17 cellular contexts compared by ENCODE assay signal in the genomic region with DNA sequence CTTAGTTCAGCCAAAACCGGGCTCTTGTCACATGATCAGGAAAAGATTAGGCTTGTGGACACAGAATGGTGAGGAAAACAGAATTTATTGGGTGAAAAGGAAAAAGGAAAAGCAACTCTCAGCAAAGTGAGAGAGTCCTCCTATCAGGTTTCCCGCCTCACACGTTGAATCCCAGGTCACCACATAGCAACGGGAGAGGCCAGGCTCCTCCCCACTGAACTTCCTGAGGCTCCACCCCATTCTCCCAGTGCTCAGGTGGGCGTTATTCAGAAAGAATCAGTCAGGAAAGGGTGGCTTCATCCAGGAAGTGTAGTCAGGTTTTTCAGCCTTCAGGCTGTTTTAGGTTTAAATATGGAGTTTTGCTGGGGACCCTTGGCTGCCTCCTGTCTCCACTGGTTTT.
DNase-seq lines count a peak whose midpoint lies in the region; ATAC-seq and TF ChIP-seq lines count a peak whose summit lies in the region.
"Had no signal": no experiment of that assay in that cellular context is flagged by ENCODE, and none has a peak within 500 bp of the region (broad histone marks: within the 10 kb centered on the region; RNA-seq: fewer than 3 reads in every experiment).

No MANE protein-coding gene starts in this region.

- H3K9ac ChIP-seq in GM23248 = no peak overlapping the region

- TF ChIP-seq EP300 in gastroesophageal sphincter (IDR thresholded peaks at IDR 0.05) (no peak), sigmoid colon (IDR thresholded peaks at IDR 0.05) (no peak)

- H2AFZ ChIP-seq in GM23248 = no peak overlapping the region

- H3K27ac ChIP-seq in GM23248 (no peak overlapping the region), gastroesophageal sphincter (peak overlapping the region; percentile 66 to 96 (median 78)), sigmoid colon (peak overlapping the region; percentile 64 to 78 (median 70))
- H3K27ac ChIP-seq: upper lobe of left lung had no signal

- 72 to 77% methylated on average over 5 of the region's 5 CpGs for WGBS in GM23248 (ENCODE audit: low coverage in 1 of 2, low lambda C conversion rate in 2 of 2, missing lambda C conversion rate in 2 of 2), 2 experiments
- 11 to 38% methylated on average over 4 to 5 of the region's 5 CpGs for WGBS in gastroesophageal sphincter (ENCODE audit: low coverage in 1 of 2), 2 donors
- 26 to 54% methylated on average over 5 of the region's 5 CpGs for WGBS in sigmoid colon, 2 donors

- H3K4me3 Mint-ChIP-seq in activated CD8-positive, alpha-beta T cell treated with anti-CD3 and anti-CD28 coated beads for 36 hours = no peak overlapping the region
- H3K4me3 Mint-ChIP-seq in endothelial cell (ENCODE audit: unreplicated experiment) = no peak overlapping the region
- H3K4me3 Mint-ChIP-seq in activated CD8-positive, alpha-beta memory T cell treated with anti-CD3 and anti-CD28 coated beads, Interleukin-2, amount 10 ng/mL, durations not matched to agents 7 days and 5 days = no peak overlapping the region
- H3K4me3 Mint-ChIP-seq: activated T-cell treated with anti-CD3 and anti-CD28 coated beads, Interleukin-2, amount 50 U/mL, for 72 hours; natural killer cell treated with Interleukin-12 subunit alpha and Interleukin-12 subunit beta and Interleukin-15 and Interleukin-18, amount 100 ng/mL, for 72 hours had no signal

- H3K36me3 Mint-ChIP-seq in activated CD8-positive, alpha-beta T cell treated with anti-CD3 and anti-CD28 coated beads for 36 hours (ENCODE audit: low read depth) = no peaks in the 10 kb centered on the region
- no peaks in the 10 kb centered on the region for H3K36me3 Mint-ChIP-seq in endothelial cell (ENCODE audit: low read depth, unreplicated experiment)
- no peaks in the 10 kb centered on the region for H3K36me3 Mint-ChIP-seq in activated CD8-positive, alpha-beta memory T cell treated with anti-CD3 and anti-CD28 coated beads, Interleukin-2, amount 10 ng/mL, durations not matched to agents 7 days and 5 days
- H3K36me3 Mint-ChIP-seq: natural killer cell treated with Interleukin-12 subunit alpha and Interleukin-12 subunit beta and Interleukin-15 and Interleukin-18, amount 100 ng/mL, for 72 hours had no signal

- intact Hi-C loops in sigmoid colon (cut with DNase I) = loop anchor here (5.0 kb wide), 1 partner anchor 47 kb away; no protein-coding TSS in a partner anchor
- intact Hi-C loops in activated CD8-positive, alpha-beta T cell treated with anti-CD3 and anti-CD28 coated beads for 36 hours (cut with micrococcal nuclease) = no loop called here

- peak overlapping the region; percentile 46 for H3K4me2 ChIP-seq in GM23248 (ENCODE audit: unreplicated experiment)

- H4K20me1 ChIP-seq in GM23248 (ENCODE audit: insufficient read depth) = no peaks in the 10 kb centered on the region

- TF ChIP-seq CTCF in gastroesophageal sphincter (IDR thresholded peaks at IDR 0.05) (no peak), sigmoid colon (IDR thresholded peaks at IDR 0.05) (no peak), endothelial cell (IDR thresholded peaks at IDR 0.05; ENCODE audit: unreplicated experiment) (no peak)
- TF ChIP-seq CTCF in activated CD8-positive, alpha-beta T cell treated with anti-CD3 and anti-CD28 coated beads for 36 hours (IDR thresholded peaks at IDR 0.05) = no peak

- ATAC-seq in gastroesophageal sphincter = no peak
- no peak for ATAC-seq in activated CD8-positive, alpha-beta T cell treated with anti-CD3 and anti-CD28 coated beads for 36 hours
- no peak for ATAC-seq in activated CD8-positive, alpha-beta memory T cell treated with anti-CD3 and anti-CD28 coated beads, Interleukin-2, amount 10 ng/mL, durations not matched to agents 7 days and 5 days
- ATAC-seq: activated T-cell treated with anti-CD3 and anti-CD28 coated beads, Interleukin-2, amount 50 U/mL, for 72 hours; natural killer cell treated with Interleukin-12 subunit alpha and Interleukin-12 subunit beta and Interleukin-15 and Interleukin-18, amount 100 ng/mL, for 72 hours; SK-N-SH treated with all-trans-retinoic acid at 6 μM for 48 hours had no signal

- H3F3A ChIP-seq in GM23248 (ENCODE audit: insufficient read depth) = no peaks in the 10 kb centered on the region

- H3K27me3 Mint-ChIP-seq in activated CD8-positive, alpha-beta T cell treated with anti-CD3 and anti-CD28 coated beads for 36 hours = no peaks in the 10 kb centered on the region
- H3K27me3 Mint-ChIP-seq in endothelial cell (ENCODE audit: unreplicated experiment) = peaks cover 6% of the 10 kb centered on the region
- peaks cover 15% of the 10 kb centered on the region for H3K27me3 Mint-ChIP-seq in activated CD8-positive, alpha-beta memory T cell treated with anti-CD3 and anti-CD28 coated beads, Interleukin-2, amount 10 ng/mL, durations not matched to agents 7 days and 5 days

- no peaks in the 10 kb centered on the region for H3K9me3 ChIP-seq in GM23248 (ENCODE audit: low read depth)
- H3K9me3 ChIP-seq in gastroesophageal sphincter = no peaks in the 10 kb centered on the region
- H3K9me3 ChIP-seq in sigmoid colon = no peaks in the 10 kb centered on the region
- H3K9me3 ChIP-seq: adrenal gland, BE2C, upper lobe of left lung had no signal

- no peaks in the 10 kb centered on the region; the same call in 1 of the 2 replicates for H3K27me3 ChIP-seq in GM23248 (replicated peaks; ENCODE audit: insufficient read depth)
- no peaks in the 10 kb centered on the region for H3K27me3 ChIP-seq in gastroesophageal sphincter
- no peaks in the 10 kb centered on the region for H3K27me3 ChIP-seq in sigmoid colon
- H3K27me3 ChIP-seq: adrenal gland, BE2C, upper lobe of left lung had no signal

- no peaks in the 10 kb centered on the region for H3K4me1 Mint-ChIP-seq in activated CD8-positive, alpha-beta T cell treated with anti-CD3 and anti-CD28 coated beads for 36 hours (ENCODE audit: low read depth)
- H3K4me1 Mint-ChIP-seq in endothelial cell (ENCODE audit: unreplicated experiment) = peaks cover 28% of the 10 kb centered on the region
- no peaks in the 10 kb centered on the region for H3K4me1 Mint-ChIP-seq in activated CD8-positive, alpha-beta memory T cell treated with anti-CD3 and anti-CD28 coated beads, Interleukin-2, amount 10 ng/mL, durations not matched to agents 7 days and 5 days

- DNase-seq in GM23248 (no peak), NCI-H510A (lab: John Stamatoyannopoulos, UW) (peak; percentile 1), sigmoid colon (no peak), endothelial cell (ENCODE audit: low spot score) (no peak), midbrain (lab: John Stamatoyannopoulos, UW) (no peak)
- no peak for DNase-seq in activated CD8-positive, alpha-beta T cell treated with anti-CD3 and anti-CD28 coated beads for 36 hours
- no peak for DNase-seq in activated CD8-positive, alpha-beta memory T cell treated with anti-CD3 and anti-CD28 coated beads, Interleukin-2, amount 10 ng/mL, durations not matched to agents 7 days and 5 days
- DNase-seq: activated T-cell treated with anti-CD3 and anti-CD28 coated beads, Interleukin-2, amount 50 U/mL, for 72 hours; BE2C; OCI-M1; retina; stimulated activated CD4-positive, alpha-beta T cell treated with anti-CD3 and anti-CD28 coated beads, Interleukin-1b, Interleukin-23, amount 100 ng/mL, for 48 hours had no signal

- in situ Hi-C loops in GM23248 (cut with MboI) = no loop called here

- CTCF ChIA-PET in activated CD8-positive, alpha-beta T cell treated with anti-CD3 and anti-CD28 coated beads for 36 hours (lab: Charles Lee) = no interaction called here
- CTCF ChIA-PET in activated CD8-positive, alpha-beta memory T cell treated with anti-CD3 and anti-CD28 coated beads, Interleukin-2, amount 10 ng/mL, durations not matched to agents 7 days and 5 days (lab: Charles Lee) = no interaction called here

- H3K36me3 ChIP-seq in GM23248 (ENCODE audit: low read depth) (no peaks in the 10 kb centered on the region), gastroesophageal sphincter (no peaks in the 10 kb centered on the region), sigmoid colon (no peaks in the 10 kb centered on the region)
- H3K36me3 ChIP-seq: adrenal gland, BE2C, upper lobe of left lung had no signal

- H3K79me2 ChIP-seq in GM23248 (ENCODE audit: insufficient read depth) = no peaks in the 10 kb centered on the region

- H3K9me3 Mint-ChIP-seq in activated CD8-positive, alpha-beta T cell treated with anti-CD3 and anti-CD28 coated beads for 36 hours = no peaks in the 10 kb centered on the region
- H3K9me3 Mint-ChIP-seq in endothelial cell (ENCODE audit: unreplicated experiment) = no peaks in the 10 kb centered on the region
- H3K9me3 Mint-ChIP-seq in activated CD8-positive, alpha-beta memory T cell treated with anti-CD3 and anti-CD28 coated beads, Interleukin-2, amount 10 ng/mL, durations not matched to agents 7 days and 5 days (ENCODE audit: low read depth) = no peaks in the 10 kb centered on the region
- H3K9me3 Mint-ChIP-seq: activated T-cell treated with anti-CD3 and anti-CD28 coated beads, Interleukin-2, amount 50 U/mL, for 72 hours; natural killer cell treated with Interleukin-12 subunit alpha and Interleukin-12 subunit beta and Interleukin-15 and Interleukin-18, amount 100 ng/mL, for 72 hours had no signal

- H3K4me1 ChIP-seq in GM23248 (ENCODE audit: insufficient read depth) (peaks cover 12% of the 10 kb centered on the region), gastroesophageal sphincter (peaks cover 12 to 58% (median 18%) of the 10 kb centered on the region in 3 donors), sigmoid colon (peaks cover 0 to 42% (median 31%) of the 10 kb centered on the region in 4 donors)
- H3K4me1 ChIP-seq: BE2C had no signal

- no peak for TF ChIP-seq POLR2A in gastroesophageal sphincter (IDR thresholded peaks at IDR 0.05)
- TF ChIP-seq POLR2A in sigmoid colon (IDR thresholded peaks at IDR 0.05) = no peak

- no peak overlapping the region for H3K4me3 ChIP-seq in GM23248
- no peak overlapping the region for H3K4me3 ChIP-seq in gastroesophageal sphincter
- no peak overlapping the region for H3K4me3 ChIP-seq in sigmoid colon
- H3K4me3 ChIP-seq: adrenal gland, upper lobe of left lung had no signal

- POLR2A ChIA-PET in activated CD8-positive, alpha-beta T cell treated with anti-CD3 and anti-CD28 coated beads for 36 hours (lab: Charles Lee) = no interaction called here

- H3K27ac Mint-ChIP-seq in activated CD8-positive, alpha-beta T cell treated with anti-CD3 and anti-CD28 coated beads for 36 hours = no peak overlapping the region
- H3K27ac Mint-ChIP-seq in endothelial cell (ENCODE audit: unreplicated experiment) = no peak overlapping the region
- no peak overlapping the region for H3K27ac Mint-ChIP-seq in activated CD8-positive, alpha-beta memory T cell treated with anti-CD3 and anti-CD28 coated beads, Interleukin-2, amount 10 ng/mL, durations not matched to agents 7 days and 5 days
- H3K27ac Mint-ChIP-seq: activated T-cell treated with anti-CD3 and anti-CD28 coated beads, Interleukin-2, amount 50 U/mL, for 72 hours; natural killer cell treated with Interleukin-12 subunit alpha and Interleukin-12 subunit beta and Interleukin-15 and Interleukin-18, amount 100 ng/mL, for 72 hours had no signal

- H3K9me2 ChIP-seq in GM23248 (ENCODE audit: insufficient read depth) = no peaks in the 10 kb centered on the region
